In the genomic region with DNA sequence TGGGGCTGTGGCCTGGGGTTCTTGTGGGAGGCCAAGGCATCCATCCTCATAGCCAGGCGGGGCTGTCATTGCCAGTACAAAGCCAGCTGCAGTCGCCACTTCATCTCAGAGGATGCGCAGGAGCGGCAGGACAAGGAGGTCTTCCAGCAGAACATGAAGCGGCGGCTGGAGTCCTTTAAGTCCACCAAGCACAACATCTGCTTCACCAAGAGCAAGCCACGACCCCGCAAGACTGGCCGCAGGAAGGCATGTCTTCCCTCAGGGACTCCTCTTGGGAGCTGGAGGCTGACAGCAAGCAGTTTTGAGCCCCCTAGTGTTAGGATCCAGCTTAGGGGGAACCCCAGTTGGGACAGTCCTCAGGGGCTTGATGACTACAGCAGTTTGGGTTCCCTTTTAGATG, we compare ENCODE assay signal across 26 cellular contexts. TPM values are rescaled to one million over a fixed set of nuclear protein-coding genes. Genes with fewer than 3 reads are reported as not detected.
A peak's percentile ranks its signal among the peaks of the same experiment; 100 is the strongest.
DNase-seq lines count a peak whose midpoint lies in the region; ATAC-seq, FAIRE-seq and TF ChIP-seq lines count a peak whose summit lies in the region.
"Had no signal": no experiment of that assay in that cellular context is flagged by ENCODE, and none has a peak within 500 bp of the region (broad histone marks: within the 10 kb centered on the region; RNA-seq: fewer than 3 reads in every experiment).

No MANE protein-coding gene starts in this region.

- no peak for DNase-seq in BJ (ENCODE audit: low read depth)
- peak; percentile 70 for DNase-seq in GM23338 (ENCODE audit: low spot score)
- no peak for DNase-seq in GM12878 (ENCODE audit: low read depth, low spot score)
- DNase-seq in neural progenitor cell (ENCODE audit: low spot score): peak; percentile 38
- no peak for DNase-seq in GM20000 (ENCODE audit: low spot score)
- no peak for DNase-seq in ureter (ENCODE audit: low spot score)
- DNase-seq in GM19238 (ENCODE audit: insufficient read length, low spot score): no peak
- no peak for DNase-seq in activated CD4-positive, alpha-beta T cell treated with anti-CD3 and anti-CD28 coated beads for 36 hours
- DNase-seq: activated CD4-positive, alpha-beta T cell treated with anti-CD3 and anti-CD28 coated beads, Interleukin-2, amount 10 ng/mL, durations not matched to agents 24 days and 14 days; DMS79; effector memory CD4-positive, alpha-beta T cell; KBM-7; NCI-H1092 treated with DMSO at 0.1 percent for 48 hours; NCI-H2171 treated with DMSO at 0.1 percent for 48 hours; stimulated activated CD4-positive, alpha-beta T cell treated with anti-CD3 and anti-CD28 coated beads, Interleukin-12 subunit alpha, Interleukin-12 subunit beta, amount 100 ng/mL, for 4 hours; stomach; T1000; uterus had no signal

- H3K4me1 ChIP-seq in GM23338 (ENCODE audit: insufficient read depth) (0 out of 2 replicates have a peak, but pooled peaks cover 1% of the 10 kb centered on the region), GM12878 (ENCODE audit: control insufficient read depth, insufficient read depth, low read length) (no peaks in the 10 kb centered on the region), neural progenitor cell (no peaks in the 10 kb centered on the region)
- H3K4me1 ChIP-seq: breast epithelium, stomach, uterus had no signal

- H3K27ac Mint-ChIP-seq in GM23338 (no peak overlapping the region), neural progenitor cell (no peak overlapping the region)
- H3K27ac Mint-ChIP-seq in activated CD4-positive, alpha-beta T cell treated with anti-CD3 and anti-CD28 coated beads for 36 hours: no peak overlapping the region
- H3K27ac Mint-ChIP-seq: activated CD4-positive, alpha-beta T cell treated with anti-CD3 and anti-CD28 coated beads, Interleukin-2, amount 10 ng/mL, durations not matched to agents 24 days and 14 days; activated naive CD4-positive, alpha-beta T cell treated with anti-CD3 and anti-CD28 coated beads, Interleukin-2, amount 50 U/mL, for 24 hours had no signal

- intact Hi-C loops in GM12878 (cut with micrococcal nuclease; ENCODE audit: unreplicated experiment): no loop called here
- intact Hi-C loops in activated CD4-positive, alpha-beta T cell treated with anti-CD3 and anti-CD28 coated beads for 36 hours (cut with DNase I, micrococcal nuclease): loop anchor here (5.0 kb wide), 3 partner anchors 73 to 203 kb away; no protein-coding TSS in a partner anchor

- H3K36me3 Mint-ChIP-seq in GM23338 (ENCODE audit: low read depth) (no peaks in the 10 kb centered on the region), neural progenitor cell (no peaks in the 10 kb centered on the region)
- peaks cover 2% of the 10 kb centered on the region for H3K36me3 Mint-ChIP-seq in activated CD4-positive, alpha-beta T cell treated with anti-CD3 and anti-CD28 coated beads for 36 hours (ENCODE audit: low read depth)
- H3K36me3 Mint-ChIP-seq: activated naive CD4-positive, alpha-beta T cell treated with anti-CD3 and anti-CD28 coated beads, Interleukin-2, amount 50 U/mL, for 24 hours had no signal

- BruUV-seq in GM12878 (replicated peaks; lab: Mats Ljungman, UMichigan): no TSS peak

- H3K79me2 ChIP-seq in GM23338 (replicated peaks; ENCODE audit: insufficient read depth) (no peaks in the 10 kb centered on the region), GM12878 (ENCODE audit: control insufficient read depth, insufficient read depth, low read length) (no peaks in the 10 kb centered on the region), neural progenitor cell (ENCODE audit: low read depth) (no peaks in the 10 kb centered on the region)
- H3K79me2 ChIP-seq: parathyroid adenoma had no signal

- TF ChIP-seq POLR2A in GM12878 (IDR thresholded peaks at IDR 0.05; ENCODE audit: low read depth, low read length): no peak

- no peaks in the 10 kb centered on the region for H3K9me2 ChIP-seq in GM23338 (ENCODE audit: insufficient read depth)

- 0 out of 2 replicates have a peak, but pooled peaks have one; percentile 2 for TF ChIP-seq CTCF in BJ (IDR thresholded peaks at IDR 0.05; ENCODE audit: insufficient read depth, low read depth, low read length)
- peak; percentile 43 to 60 for TF ChIP-seq CTCF in GM23338 (conservative IDR thresholded peaks at IDR 0.05; ENCODE audit: low read depth in 2 of 2)
- TF ChIP-seq CTCF in GM12878 (IDR thresholded peaks at IDR 0.05 in 2 of 3, conservative IDR thresholded peaks at IDR 0.05 in 1 of 3; ENCODE audit: control insufficient read depth in 2 of 3, extremely low read depth in 1 of 3, insufficient read depth in 1 of 3, low read depth in 3 of 3, low read length in 3 of 3): peak; percentile 7 to 17 (median 17); a peak in 2 of 6 replicates
- TF ChIP-seq CTCF in neural progenitor cell (IDR thresholded peaks at IDR 0.05): peak; percentile 35
- no peak for TF ChIP-seq CTCF in GM20000 (IDR thresholded peaks at IDR 0.05; ENCODE audit: extremely low read depth, missing control alignments)

- no peaks in the 10 kb centered on the region for H3K9me3 ChIP-seq in GM12878 (replicated peaks; ENCODE audit: control insufficient read depth, insufficient read depth, low read length)
- no peaks in the 10 kb centered on the region for H3K9me3 ChIP-seq in neural progenitor cell (ENCODE audit: low read depth)
- H3K9me3 ChIP-seq: breast epithelium, stomach, uterus had no signal

- RAD21 ChIA-PET in GM12878 (lab: Charles Lee; ENCODE audit: unreplicated experiment): interaction anchor here (1.1 kb wide), 1 partner anchor 75 kb away, joined by 5 read pairs; no protein-coding TSS in a partner anchor

- H3K27me3 ChIP-seq in BJ (ENCODE audit: control insufficient read depth, insufficient read depth, low read length): no peaks in the 10 kb centered on the region
- no peaks in the 10 kb centered on the region for H3K27me3 ChIP-seq in GM23338 (ENCODE audit: insufficient read depth)
- H3K27me3 ChIP-seq in GM12878 (replicated peaks in 1 of 2; ENCODE audit: control insufficient read depth in 2 of 2, insufficient read depth in 2 of 2, low read length in 1 of 2): no peaks in the 10 kb centered on the region
- no peaks in the 10 kb centered on the region for H3K27me3 ChIP-seq in neural progenitor cell
- H3K27me3 ChIP-seq: breast epithelium, uterus had no signal

- SMC1A ChIA-PET in GM12878 (lab: Charles Lee; ENCODE audit: uncharacterized antibody, unreplicated experiment): interaction anchor here (1.3 kb wide), 1 partner anchor 17 kb away, joined by 3 read pairs; no protein-coding TSS in a partner anchor

- H3K4me3 ChIP-seq in BJ (ENCODE audit: low read depth, low read length): no peak overlapping the region
- H3K4me3 ChIP-seq in GM23338: no peak overlapping the region
- no peak overlapping the region for H3K4me3 ChIP-seq in GM12878
- H3K4me3 ChIP-seq in neural progenitor cell: no peak overlapping the region
- H3K4me3 ChIP-seq: breast epithelium, stomach, uterus had no signal

- WGBS in GM12878 (ENCODE audit: insufficient coverage, insufficient replicate concordance, low lambda C conversion rate, missing lambda C conversion rate): 84% methylated on average over 9 of the region's 9 CpGs

- no peak for TF ChIP-seq RAD21 in GM12878 (IDR thresholded peaks at IDR 0.05; ENCODE audit: insufficient read depth, low read depth, low read length)

- peaks cover 3% of the 10 kb centered on the region for H4K20me1 ChIP-seq in GM23338 (replicated peaks; ENCODE audit: insufficient read depth)
- no peaks in the 10 kb centered on the region for H4K20me1 ChIP-seq in GM12878 (ENCODE audit: control insufficient read depth, insufficient read depth)
- no peaks in the 10 kb centered on the region for H4K20me1 ChIP-seq in neural progenitor cell (ENCODE audit: low read depth)

- no peak for FAIRE-seq in GM12878 (lab: Jason Lieb, UNC)
- FAIRE-seq: GM12891 had no signal

- H3K9ac ChIP-seq in GM12878 (ENCODE audit: control insufficient read depth, insufficient read depth, low read length) (no peak overlapping the region), neural progenitor cell (no peak overlapping the region)
- H3K9ac ChIP-seq: parathyroid adenoma had no signal

- H3F3A ChIP-seq in GM23338 (replicated peaks; ENCODE audit: low read depth): no peaks in the 10 kb centered on the region
- H3F3A ChIP-seq in neural progenitor cell (ENCODE audit: low read depth): no peaks in the 10 kb centered on the region

- H2AFZ ChIP-seq in GM23338 (no peak overlapping the region), GM12878 (ENCODE audit: control insufficient read depth, low read depth, low read length) (no peak overlapping the region), neural progenitor cell (replicated peaks) (no peak overlapping the region)
- H2AFZ ChIP-seq: parathyroid adenoma had no signal

- POLR2A ChIA-PET in BJ (lab: Charles Lee) (no interaction called here), GM12878 (lab: Charles Lee) (no interaction called here)
- POLR2A ChIA-PET in activated CD4-positive, alpha-beta T cell treated with anti-CD3 and anti-CD28 coated beads for 36 hours (lab: Charles Lee): interaction anchor here (0.6 kb wide), 1 partner anchor 122 kb away, joined by 3 read pairs; no protein-coding TSS in a partner anchor

- H3K36me3 ChIP-seq in BJ (ENCODE audit: control insufficient read depth, insufficient read depth, low read length) (no peaks in the 10 kb centered on the region), GM23338 (ENCODE audit: insufficient read depth) (no peaks in the 10 kb centered on the region), GM12878 (ENCODE audit: control insufficient read depth in 2 of 2, insufficient read depth in 2 of 2, low read length in 1 of 2) (no peaks in the 10 kb centered on the region), neural progenitor cell (no peaks in the 10 kb centered on the region)
- H3K36me3 ChIP-seq: breast epithelium, stomach, uterus had no signal

- ATAC-seq in GM23338 (peak; percentile 84), GM12878 (peak; percentile 47; the same call in 2 of the 3 replicates)
- ATAC-seq in activated CD4-positive, alpha-beta T cell treated with anti-CD3 and anti-CD28 coated beads for 36 hours: no peak
- ATAC-seq: left lobe of liver, Right ventricle myocardium inferior had no signal

- no peak overlapping the region for H3K4me3 Mint-ChIP-seq in GM23338
- no peak overlapping the region for H3K4me3 Mint-ChIP-seq in neural progenitor cell
- no peak overlapping the region for H3K4me3 Mint-ChIP-seq in activated CD4-positive, alpha-beta T cell treated with anti-CD3 and anti-CD28 coated beads for 36 hours
- H3K4me3 Mint-ChIP-seq: activated CD4-positive, alpha-beta T cell treated with anti-CD3 and anti-CD28 coated beads, Interleukin-2, amount 10 ng/mL, durations not matched to agents 24 days and 14 days; activated naive CD4-positive, alpha-beta T cell treated with anti-CD3 and anti-CD28 coated beads, Interleukin-2, amount 50 U/mL, for 24 hours had no signal

- in situ Hi-C loops in GM12878 (cut with MboI): no loop called here

- H3K27ac ChIP-seq in GM23338 (ENCODE audit: low read depth) (no peak overlapping the region), GM12878 (ENCODE audit: control insufficient read depth, insufficient read depth) (no peak overlapping the region), neural progenitor cell (no peak overlapping the region)
- H3K27ac ChIP-seq: breast epithelium, C4-2B, HL-60, parathyroid adenoma, stomach, uterus had no signal

- no peak for TF ChIP-seq EP300 in GM12878 (IDR thresholded peaks at IDR 0.05; ENCODE audit: borderline replicate concordance in 1 of 2, control insufficient read depth in 1 of 2, low read depth in 2 of 2, low read length in 2 of 2)

- H3K4me2 ChIP-seq in GM23338 (no peak overlapping the region), GM12878 (ENCODE audit: control insufficient read depth, insufficient read depth) (no peak overlapping the region), neural progenitor cell (no peak overlapping the region)

- CTCF ChIA-PET in BJ (lab: Yijun Ruan, JAX): interaction anchor here (0.7 to 2.0 kb wide), 4 partner anchors 12 to 434 kb away, joined by 4 to 6 read pairs (median 5); a partner anchor contains a TSS
- CTCF ChIA-PET in GM12878 (lab: Yijun Ruan, JAX): interaction anchor here (0.5 to 1.5 kb wide), 6 partner anchors 14 to 408 kb away, joined by 3 to 5 read pairs (median 3); no protein-coding TSS in a partner anchor
- CTCF ChIA-PET in activated CD4-positive, alpha-beta T cell treated with anti-CD3 and anti-CD28 coated beads for 36 hours (lab: Charles Lee): interaction anchor here (0.9 to 1.0 kb wide), 2 partner anchors 20 to 135 kb away, joined by 3 to 6 read pairs; no protein-coding TSS in a partner anchor

- no peaks in the 10 kb centered on the region for H3K9me3 Mint-ChIP-seq in GM23338
- peaks cover 2% of the 10 kb centered on the region for H3K9me3 Mint-ChIP-seq in neural progenitor cell
- H3K9me3 Mint-ChIP-seq in activated CD4-positive, alpha-beta T cell treated with anti-CD3 and anti-CD28 coated beads for 36 hours (ENCODE audit: low read depth): no peaks in the 10 kb centered on the region
- H3K9me3 Mint-ChIP-seq: activated CD4-positive, alpha-beta T cell treated with anti-CD3 and anti-CD28 coated beads, Interleukin-2, amount 10 ng/mL, durations not matched to agents 24 days and 14 days; activated naive CD4-positive, alpha-beta T cell treated with anti-CD3 and anti-CD28 coated beads, Interleukin-2, amount 50 U/mL, for 24 hours had no signal

- H3K27me3 Mint-ChIP-seq in GM23338 (ENCODE audit: insufficient read depth, low read depth, poor library complexity) (peaks cover 10% of the 10 kb centered on the region), neural progenitor cell (ENCODE audit: insufficient read depth, low read depth) (peaks cover 5% of the 10 kb centered on the region)
- peaks cover 2% of the 10 kb centered on the region for H3K27me3 Mint-ChIP-seq in activated CD4-positive, alpha-beta T cell treated with anti-CD3 and anti-CD28 coated beads for 36 hours
- H3K27me3 Mint-ChIP-seq: activated CD4-positive, alpha-beta T cell treated with anti-CD3 and anti-CD28 coated beads, Interleukin-2, amount 10 ng/mL, durations not matched to agents 24 days and 14 days had no signal

- H3K4me1 Mint-ChIP-seq in GM23338: peaks cover 4% of the 10 kb centered on the region
- H3K4me1 Mint-ChIP-seq in neural progenitor cell: peaks cover 5% of the 10 kb centered on the region
- H3K4me1 Mint-ChIP-seq in activated CD4-positive, alpha-beta T cell treated with anti-CD3 and anti-CD28 coated beads for 36 hours: peaks cover 2% of the 10 kb centered on the region
- H3K4me1 Mint-ChIP-seq: activated naive CD4-positive, alpha-beta T cell treated with anti-CD3 and anti-CD28 coated beads, Interleukin-2, amount 50 U/mL, for 24 hours had no signal

RNA-seq across cellular contexts. Expression of a gene that starts 15.1 kb away (rescaled TPM):
- polyA plus RNA-seq in BJ (2011; rRNA removed) (12.1 and 25.2 TPM in 2 replicates), GM23338 (2016; fragmentation: Nextera tagmentation; extraction: Ambion mirVana) (3.2 and 4.9 TPM in 2 replicates), GM12878 (2011; rRNA removed) (0.59 and 1.4 TPM in 2 replicates), GM12878 (2014; fragmentation: Illumina TruSeq; extraction: Trizol) (0.54 TPM in 1 of 2 replicates, not detected in the other), GM12878 (2014; fragmentation: Nextera tagmentation; extraction: Ambion mirVana) (under 1 TPM; 0.14 to 0.24 TPM), GM12878 (2014; rRNA removed) (1.7 and 1.8 TPM in 2 replicates), GM12878 (2016; fragmentation: Nextera tagmentation; extraction: Ambion mirVana) (1 to 10 TPM in 1 of 2 experiments, under 1 TPM in 1; 0.64 to 1.1 TPM)
- 9.0 and 14.5 TPM in 2 replicates for polyA minus RNA-seq in BJ (2011; rRNA and poly(A)+ RNA removed)
- 10.3 and 17.1 TPM in 2 replicates for total RNA-seq in GM23338 (2014; rRNA removed; shearing (Covaris generic))
- 2.0 and 3.3 TPM in 2 replicates for total RNA-seq in GM12878 (2013; cell fraction: nucleolus; rRNA removed)
- total RNA-seq in GM12878 (2014; rRNA removed) (0.93 and 2.6 TPM in 2 replicates), GM12878 (2014; rRNA removed; fragmentation: Illumina TruSeq; extraction: Trizol) (0.69 and 0.98 TPM in 2 replicates), GM12878 (2021) (1.0 and 3.1 TPM in 2 replicates), neural progenitor cell (ENCODE audit: low replicate concordance) (4.0 and 6.2 TPM in 2 replicates), ureter (10.3 TPM)
- 0.24 TPM for polyA plus RNA-seq in GM12878 (2011; ENCODE audit: low read depth)
- 2.4 and 3.0 TPM in 2 replicates for polyA plus RNA-seq in GM12878 (2011; cell fraction: cytosol; rRNA removed)
- polyA plus RNA-seq in GM12878 (2011; cell fraction: nucleus; rRNA removed): 15.8 and 16.0 TPM in 2 replicates
- 0.39 and 0.42 TPM in 2 replicates for polyA plus RNA-seq in GM12878 (2012)
- 0.88 and 1.8 TPM in 2 replicates for polyA minus RNA-seq in GM12878 (2011; rRNA and poly(A)+ RNA removed)
- polyA minus RNA-seq in GM12878 (2011; cell fraction: cytosol; rRNA and poly(A)+ RNA removed): 2.1 and 5.0 TPM in 2 replicates
- polyA minus RNA-seq in GM12878 (2011; cell fraction: nucleus; rRNA and poly(A)+ RNA removed): 3.3 and 4.5 TPM in 2 replicates
- 10 to 100 TPM; 21.1 to 23.1 TPM for total RNA-seq in activated CD4-positive, alpha-beta T cell treated with anti-CD3 and anti-CD28 coated beads for 36 hours

RNA-seq across cellular contexts. Expression of a gene that starts 15.5 kb away (rescaled TPM):
- polyA plus RNA-seq in BJ (2011; rRNA removed): 2.1 and 2.6 TPM in 2 replicates
- polyA minus RNA-seq in BJ (2011; rRNA and poly(A)+ RNA removed): 1.0 and 1.9 TPM in 2 replicates
- total RNA-seq in GM23338 (2014; rRNA removed; shearing (Covaris generic)): 5.4 and 6.4 TPM in 2 replicates
- polyA plus RNA-seq in GM23338 (2016; fragmentation: Nextera tagmentation; extraction: Ambion mirVana): 3.4 and 4.5 TPM in 2 replicates
- 4.8 and 5.2 TPM in 2 replicates for total RNA-seq in GM12878 (2013; cell fraction: nucleolus; rRNA removed)
- total RNA-seq in GM12878 (2014; rRNA removed): 1.3 and 2.0 TPM in 2 replicates
- 0.85 and 1.1 TPM in 2 replicates for total RNA-seq in GM12878 (2014; rRNA removed; fragmentation: Illumina TruSeq; extraction: Trizol)
- 2.4 and 3.2 TPM in 2 replicates for total RNA-seq in GM12878 (2021)
- 0.75 TPM for polyA plus RNA-seq in GM12878 (2011; ENCODE audit: low read depth)
- 4.8 and 5.7 TPM in 2 replicates for polyA plus RNA-seq in GM12878 (2011; rRNA removed)
- polyA plus RNA-seq in GM12878 (2011; cell fraction: cytosol; rRNA removed): 6.0 and 7.4 TPM in 2 replicates
- polyA plus RNA-seq in GM12878 (2011; cell fraction: nucleus; rRNA removed): 41.4 and 46.4 TPM in 2 replicates
- polyA plus RNA-seq in GM12878 (2012): 1.8 and 1.9 TPM in 2 replicates
- 1.1 and 1.5 TPM in 2 replicates for polyA plus RNA-seq in GM12878 (2014; fragmentation: Illumina TruSeq; extraction: Trizol)
- polyA plus RNA-seq in GM12878 (2014; fragmentation: Nextera tagmentation; extraction: Ambion mirVana): under 1 TPM; 0.26 to 0.27 TPM
- 2.3 and 2.7 TPM in 2 replicates for polyA plus RNA-seq in GM12878 (2014; rRNA removed)
- 1 to 10 TPM; 1.4 to 1.5 TPM for polyA plus RNA-seq in GM12878 (2016; fragmentation: Nextera tagmentation; extraction: Ambion mirVana)
- polyA minus RNA-seq in GM12878 (2011; rRNA and poly(A)+ RNA removed): 3.9 and 7.1 TPM in 2 replicates
- 0.67 and 1.6 TPM in 2 replicates for polyA minus RNA-seq in GM12878 (2011; cell fraction: cytosol; rRNA and poly(A)+ RNA removed)
- polyA minus RNA-seq in GM12878 (2011; cell fraction: nucleus; rRNA and poly(A)+ RNA removed): 10.3 and 10.4 TPM in 2 replicates
- 2.5 and 4.2 TPM in 2 replicates for total RNA-seq in neural progenitor cell (ENCODE audit: low replicate concordance)
- total RNA-seq in ureter: 0.86 TPM
- total RNA-seq in activated CD4-positive, alpha-beta T cell treated with anti-CD3 and anti-CD28 coated beads for 36 hours: 1 to 10 TPM; 4.5 to 5.5 TPM

RNA-seq across cellular contexts. Expression of a gene that starts 17.0 kb away (rescaled TPM):
- polyA plus RNA-seq in BJ (2011; rRNA removed): 13.2 and 23.0 TPM in 2 replicates
- 18.5 and 24.2 TPM in 2 replicates for polyA minus RNA-seq in BJ (2011; rRNA and poly(A)+ RNA removed)
- 48.2 and 52.7 TPM in 2 replicates for total RNA-seq in GM23338 (2014; rRNA removed; shearing (Covaris generic))
- polyA plus RNA-seq in GM23338 (2016; fragmentation: Nextera tagmentation; extraction: Ambion mirVana): 26.2 and 28.4 TPM in 2 replicates
- total RNA-seq in GM12878 (2013; cell fraction: nucleolus; rRNA removed): 48.1 and 49.7 TPM in 2 replicates
- 26.0 and 31.7 TPM in 2 replicates for total RNA-seq in GM12878 (2014; rRNA removed)
- 8.9 and 10.6 TPM in 2 replicates for total RNA-seq in GM12878 (2014; rRNA removed; fragmentation: Illumina TruSeq; extraction: Trizol)
- 65.6 and 65.7 TPM in 2 replicates for total RNA-seq in GM12878 (2021)
- 18.0 TPM for polyA plus RNA-seq in GM12878 (2011; ENCODE audit: low read depth)
- polyA plus RNA-seq in GM12878 (2011; rRNA removed): 11.7 and 20.9 TPM in 2 replicates
- 21.3 and 24.3 TPM in 2 replicates for polyA plus RNA-seq in GM12878 (2011; cell fraction: cytosol; rRNA removed)
- 229 and 274 TPM in 2 replicates for polyA plus RNA-seq in GM12878 (2011; cell fraction: nucleus; rRNA removed)
- 28.8 and 33.4 TPM in 2 replicates for polyA plus RNA-seq in GM12878 (2012)
- 10.0 and 18.5 TPM in 2 replicates for polyA plus RNA-seq in GM12878 (2014; fragmentation: Illumina TruSeq; extraction: Trizol)
- polyA plus RNA-seq in GM12878 (2014; fragmentation: Nextera tagmentation; extraction: Ambion mirVana): 10 to 100 TPM in 1 of 2 experiments, 1 to 10 TPM in 1; 9.0 to 17.7 TPM
- 35.6 and 45.2 TPM in 2 replicates for polyA plus RNA-seq in GM12878 (2014; rRNA removed)
- polyA plus RNA-seq in GM12878 (2016; fragmentation: Nextera tagmentation; extraction: Ambion mirVana): 10 to 100 TPM; 13.6 to 14.4 TPM
- 17.7 and 20.1 TPM in 2 replicates for polyA minus RNA-seq in GM12878 (2011; rRNA and poly(A)+ RNA removed)
- 13.9 and 23.9 TPM in 2 replicates for polyA minus RNA-seq in GM12878 (2011; cell fraction: cytosol; rRNA and poly(A)+ RNA removed)
- polyA minus RNA-seq in GM12878 (2011; cell fraction: nucleus; rRNA and poly(A)+ RNA removed): 22.0 and 39.2 TPM in 2 replicates
- total RNA-seq in neural progenitor cell (ENCODE audit: low replicate concordance): 5.5 and 14.2 TPM in 2 replicates
- total RNA-seq in ureter: 19.1 TPM
- 10 to 100 TPM; 75.5 to 77.2 TPM for total RNA-seq in activated CD4-positive, alpha-beta T cell treated with anti-CD3 and anti-CD28 coated beads for 36 hours

RNA-seq across cellular contexts. Expression of a gene that starts 37.3 kb away (rescaled TPM):
- polyA plus RNA-seq in BJ (2011; rRNA removed) (64.2 and 79.7 TPM in 2 replicates), GM23338 (2016; fragmentation: Nextera tagmentation; extraction: Ambion mirVana) (82.3 and 89.7 TPM in 2 replicates), GM12878 (2011; rRNA removed) (27.8 and 39.4 TPM in 2 replicates), GM12878 (2014; fragmentation: Illumina TruSeq; extraction: Trizol) (25.1 and 42.6 TPM in 2 replicates), GM12878 (2014; fragmentation: Nextera tagmentation; extraction: Ambion mirVana) (100 to 1,000 TPM; 169 to 244 TPM), GM12878 (2014; rRNA removed) (51.1 and 59.8 TPM in 2 replicates), GM12878 (2016; fragmentation: Nextera tagmentation; extraction: Ambion mirVana) (100 to 1,000 TPM; 128 to 143 TPM)
- polyA minus RNA-seq in BJ (2011; rRNA and poly(A)+ RNA removed): 27.4 and 45.2 TPM in 2 replicates
- 18.4 and 23.2 TPM in 2 replicates for total RNA-seq in GM23338 (2014; rRNA removed; shearing (Covaris generic))
- total RNA-seq in GM12878 (2013; cell fraction: nucleolus; rRNA removed): 22.6 and 25.6 TPM in 2 replicates
- total RNA-seq in GM12878 (2014; rRNA removed) (37.9 and 48.4 TPM in 2 replicates), GM12878 (2014; rRNA removed; fragmentation: Illumina TruSeq; extraction: Trizol) (34.1 and 35.0 TPM in 2 replicates), GM12878 (2021) (45.9 and 46.8 TPM in 2 replicates), neural progenitor cell (ENCODE audit: low replicate concordance) (27.3 and 39.4 TPM in 2 replicates), ureter (30.9 TPM)
- polyA plus RNA-seq in GM12878 (2011; ENCODE audit: low read depth): 30.4 TPM
- 57.1 and 59.1 TPM in 2 replicates for polyA plus RNA-seq in GM12878 (2011; cell fraction: cytosol; rRNA removed)
- 37.1 and 38.2 TPM in 2 replicates for polyA plus RNA-seq in GM12878 (2011; cell fraction: nucleus; rRNA removed)
- 48.9 and 50.2 TPM in 2 replicates for polyA plus RNA-seq in GM12878 (2012)
- polyA minus RNA-seq in GM12878 (2011; rRNA and poly(A)+ RNA removed): 26.0 and 46.0 TPM in 2 replicates
- 6.2 and 8.0 TPM in 2 replicates for polyA minus RNA-seq in GM12878 (2011; cell fraction: cytosol; rRNA and poly(A)+ RNA removed)
- 17.3 and 30.6 TPM in 2 replicates for polyA minus RNA-seq in GM12878 (2011; cell fraction: nucleus; rRNA and poly(A)+ RNA removed)
- total RNA-seq in activated CD4-positive, alpha-beta T cell treated with anti-CD3 and anti-CD28 coated beads for 36 hours: 10 to 100 TPM; 13.6 to 31.2 TPM

Comparison
In these comparisons a context has a peak if more than half of its experiments do, and no peak if none do; other contexts are left out.
1. DNase-seq: peak in GM23338 (single experiment) and neural progenitor cell (single experiment); none in BJ (single experiment), GM12878 (single experiment), GM20000 (single experiment), ureter (single experiment), GM19238 (single experiment) and activated CD4-positive, alpha-beta T cell treated with anti-CD3 and anti-CD28 coated beads for 36 hours (single experiment).